13 cellular contexts compared by ENCODE assay signal in the genomic region with DNA sequence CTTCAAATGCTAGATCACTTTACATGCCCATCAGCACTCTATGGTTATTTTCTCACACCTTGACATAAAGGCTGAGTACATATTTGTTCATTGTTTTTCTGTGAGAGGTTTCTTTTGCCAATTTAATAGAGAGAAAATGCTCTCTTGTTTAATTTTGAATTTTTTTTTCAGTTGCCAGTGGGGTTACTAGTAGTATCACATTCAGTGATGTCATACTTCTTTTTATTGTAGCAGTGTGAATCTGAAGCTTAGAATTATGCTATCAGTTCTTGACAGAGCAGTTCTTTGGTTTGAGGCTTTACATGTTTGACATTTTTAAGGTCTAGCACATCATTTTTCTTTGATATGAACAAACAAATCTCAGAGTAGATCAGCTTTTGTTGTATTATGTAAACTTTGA.
DNase-seq lines count a peak whose midpoint lies in the region; ATAC-seq and TF ChIP-seq lines count a peak whose summit lies in the region.
"Had no signal": no experiment of that assay in that cellular context is flagged by ENCODE, and none has a peak within 500 bp of the region (broad histone marks: within the 10 kb centered on the region; RNA-seq: fewer than 3 reads in every experiment).

No MANE protein-coding gene starts in this region.

- no peak overlapping the region for H3K27ac ChIP-seq in HEK293 (ENCODE audit: extremely low read depth, low read depth, low read length)
- H3K27ac ChIP-seq in body of pancreas: peak overlapping the region in 3 of 4 donors; percentile 71 to 79 (median 76)
- no peak overlapping the region for H3K27ac ChIP-seq in left ventricle myocardium inferior (replicated peaks)

- H3K27me3 ChIP-seq in body of pancreas (no peaks in the 10 kb centered on the region), left ventricle myocardium inferior (ENCODE audit: low read depth) (peaks cover 39% of the 10 kb centered on the region)

- peak; percentile 17 for ATAC-seq in body of pancreas
- ATAC-seq in activated CD8-positive, alpha-beta T cell treated with anti-CD3 and anti-CD28 coated beads for 36 hours: no peak
- ATAC-seq: CD8-positive, alpha-beta T cell had no signal

- H3K27me3 Mint-ChIP-seq in nephron (ENCODE audit: low read depth): no peaks in the 10 kb centered on the region
- H3K27me3 Mint-ChIP-seq in activated CD8-positive, alpha-beta T cell treated with anti-CD3 and anti-CD28 coated beads for 36 hours: peaks cover 21% of the 10 kb centered on the region

- in situ Hi-C loops in GM13977 (cut with MboI; ENCODE audit: low pct_unique_long_range_greater_than_20kb, low sequenced_read_pairs, unreplicated experiment): no loop called here

- no peaks in the 10 kb centered on the region for H3K36me3 Mint-ChIP-seq in nephron (ENCODE audit: low read depth)
- H3K36me3 Mint-ChIP-seq in activated CD8-positive, alpha-beta T cell treated with anti-CD3 and anti-CD28 coated beads for 36 hours (ENCODE audit: low read depth): no peaks in the 10 kb centered on the region
- H3K36me3 Mint-ChIP-seq: CD14-positive monocyte; CD8-positive, alpha-beta T cell had no signal

- intact Hi-C loops in body of pancreas (cut with DNase I) (no loop called here), left ventricle myocardium inferior (cut with micrococcal nuclease) (no loop called here)
- intact Hi-C loops in activated CD8-positive, alpha-beta T cell treated with anti-CD3 and anti-CD28 coated beads for 36 hours (cut with micrococcal nuclease): no loop called here

- H3K4me1 ChIP-seq in HEK293 (ENCODE audit: control insufficient read depth, insufficient read depth, low read length) (peaks cover 3% of the 10 kb centered on the region; the same call in 1 of the 2 replicates), body of pancreas (peaks cover 94% of the 10 kb centered on the region), left ventricle myocardium inferior (no peaks in the 10 kb centered on the region)

- peak overlapping the region in 2 of 3 experiments; percentile 82 to 89 for H3K27ac Mint-ChIP-seq in nephron
- H3K27ac Mint-ChIP-seq in activated CD8-positive, alpha-beta T cell treated with anti-CD3 and anti-CD28 coated beads for 36 hours: no peak overlapping the region
- H3K27ac Mint-ChIP-seq: CD14-positive monocyte; CD8-positive, alpha-beta T cell; H9 had no signal

- H3K9me3 ChIP-seq in HEK293 (ENCODE audit: control insufficient read depth, insufficient read depth, low read depth, low read length) (no peaks in the 10 kb centered on the region), body of pancreas (no peaks in the 10 kb centered on the region), left ventricle myocardium inferior (replicated peaks) (no peaks in the 10 kb centered on the region)

- TF ChIP-seq POLR2A in body of pancreas (IDR thresholded peaks at IDR 0.05): no peak

- CTCF ChIA-PET in HEK293 (lab: Yijun Ruan, JAX): interaction anchor here (0.6 kb wide), 1 partner anchor 141 kb away, joined by 3 read pairs; no protein-coding TSS in a partner anchor
- CTCF ChIA-PET in activated CD8-positive, alpha-beta T cell treated with anti-CD3 and anti-CD28 coated beads for 36 hours (lab: Charles Lee): no interaction called here

- no peak overlapping the region for H3K4me3 Mint-ChIP-seq in nephron
- no peak overlapping the region for H3K4me3 Mint-ChIP-seq in activated CD8-positive, alpha-beta T cell treated with anti-CD3 and anti-CD28 coated beads for 36 hours
- H3K4me3 Mint-ChIP-seq: CD14-positive monocyte; CD8-positive, alpha-beta T cell; H9 had no signal

- POLR2A ChIA-PET in HEK293 (lab: Yijun Ruan, JAX): no interaction called here
- POLR2A ChIA-PET in activated CD8-positive, alpha-beta T cell treated with anti-CD3 and anti-CD28 coated beads for 36 hours (lab: Charles Lee): no interaction called here

- no peaks in the 10 kb centered on the region for H3K9me3 Mint-ChIP-seq in nephron
- no peaks in the 10 kb centered on the region for H3K9me3 Mint-ChIP-seq in activated CD8-positive, alpha-beta T cell treated with anti-CD3 and anti-CD28 coated beads for 36 hours
- H3K9me3 Mint-ChIP-seq: CD14-positive monocyte; CD8-positive, alpha-beta T cell; H9 had no signal

- DNase-seq in body of pancreas (no peak), GM13977 (ENCODE audit: low spot score) (no peak), left ventricle myocardium inferior (no peak)
- DNase-seq in activated CD8-positive, alpha-beta T cell treated with anti-CD3 and anti-CD28 coated beads for 36 hours: no peak
- DNase-seq: CD8-positive, alpha-beta T cell; COR-L47; DMS153; GF-D8; GOT3; H9 had no signal

- TF ChIP-seq CTCF in HEK293 (tag by site-specific recombination; IDR thresholded peaks at IDR 0.05) (no peak), body of pancreas (IDR thresholded peaks at IDR 0.05) (no peak), nephron (IDR thresholded peaks at IDR 0.05; ENCODE audit: unreplicated experiment in 3 of 3) (no peak), GM13977 (IDR thresholded peaks at IDR 0.05; ENCODE audit: extremely low read depth, insufficient read depth, missing control alignments) (no peak), left ventricle myocardium inferior (IDR thresholded peaks at IDR 0.05; ENCODE audit: borderline replicate concordance) (no peak)
- no peak for TF ChIP-seq CTCF in activated CD8-positive, alpha-beta T cell treated with anti-CD3 and anti-CD28 coated beads for 36 hours (IDR thresholded peaks at IDR 0.05)

- H3K4me1 Mint-ChIP-seq in nephron: peaks cover 4% of the 10 kb centered on the region
- H3K4me1 Mint-ChIP-seq in activated CD8-positive, alpha-beta T cell treated with anti-CD3 and anti-CD28 coated beads for 36 hours (ENCODE audit: low read depth): no peaks in the 10 kb centered on the region

- H3K4me3 ChIP-seq in HEK293 (ENCODE audit: low read depth, low read length) (no peak overlapping the region), body of pancreas (no peak overlapping the region), left ventricle myocardium inferior (no peak overlapping the region)

- no peaks in the 10 kb centered on the region for H3K36me3 ChIP-seq in HEK293 (ENCODE audit: control insufficient read depth in 2 of 2, insufficient read depth in 1 of 2, low read length in 2 of 2)
- H3K36me3 ChIP-seq in body of pancreas (replicated peaks in 1 of 2; ENCODE audit: insufficient read depth in 1 of 2, low read depth in 2 of 2): no peaks in the 10 kb centered on the region
- H3K36me3 ChIP-seq in left ventricle myocardium inferior: no peaks in the 10 kb centered on the region

TF ChIP-seq in HEK293, 187 proteins besides CTCF, POLR2A, EP300 and RAD21:
- TF ChIP-seq, protein P1, sequence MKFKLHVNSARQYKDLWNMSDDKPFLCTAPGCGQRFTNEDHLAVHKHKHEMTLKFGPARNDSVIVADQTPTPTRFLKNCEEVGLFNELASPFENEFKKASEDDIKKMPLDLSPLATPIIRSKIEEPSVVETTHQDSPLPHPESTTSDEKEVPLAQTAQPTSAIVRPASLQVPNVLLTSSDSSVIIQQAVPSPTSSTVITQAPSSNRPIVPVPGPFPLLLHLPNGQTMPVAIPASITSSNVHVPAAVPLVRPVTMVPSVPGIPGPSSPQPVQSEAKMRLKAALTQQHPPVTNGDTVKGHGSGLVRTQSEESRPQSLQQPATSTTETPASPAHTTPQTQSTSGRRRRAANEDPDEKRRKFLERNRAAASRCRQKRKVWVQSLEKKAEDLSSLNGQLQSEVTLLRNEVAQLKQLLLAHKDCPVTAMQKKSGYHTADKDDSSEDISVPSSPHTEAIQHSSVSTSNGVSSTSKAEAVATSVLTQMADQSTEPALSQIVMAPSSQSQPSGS (tag by site-specific recombination; IDR thresholded peaks at IDR 0.05; ENCODE audit: low read depth): peak; percentile 40; the same call in 1 of the 2 replicates
- TF ChIP-seq ZNF292 (tag by site-specific recombination; IDR thresholded peaks at IDR 0.05; ENCODE audit: borderline replicate concordance, low read depth): no peak
TF ChIP-seq in HEK293: peak in this region for 1.

Comparison
In these comparisons a context has a peak if more than half of its experiments do, and no peak if none do; other contexts are left out.
1. H3K27ac ChIP-seq: peak in body of pancreas (3 of 4); none in HEK293 (single experiment) and left ventricle myocardium inferior (single experiment).